ENCODE assay signal across 8 cellular contexts in genomic region chr11:77147668-77148321, GRCh38. TPM values are rescaled to one million over a fixed set of nuclear protein-coding genes. Genes with fewer than 3 reads are reported as not detected.
A peak's percentile ranks its signal among the peaks of the same experiment; 100 is the strongest.
DNase-seq lines count a peak whose midpoint lies in the region; ATAC-seq, FAIRE-seq and TF ChIP-seq lines count a peak whose summit lies in the region.

No MANE protein-coding gene starts in this region.

- peaks cover 6% of the 10 kb centered on the region for H3K4me1 Mint-ChIP-seq in Calu3 (ENCODE audit: low read depth, unreplicated experiment)
- peaks cover 29% of the 10 kb centered on the region for H3K4me1 Mint-ChIP-seq in activated naive CD8-positive, alpha-beta T cell treated with anti-CD3 and anti-CD28 coated beads, Interleukin-2, amount 10 ng/mL, durations not matched to agents 7 days and 5 days

- no peaks in the 10 kb centered on the region for H3K4me1 ChIP-seq in left lung

- no peaks in the 10 kb centered on the region for H3K36me3 ChIP-seq in left lung

- CTCF ChIA-PET in Calu3 (lab: Charles Lee): interaction anchor here (0.7 kb wide), 1 partner anchor 436 kb away, joined by 10 read pairs; no protein-coding TSS in a partner anchor

- H3K9me3 ChIP-seq in left lung: no peaks in the 10 kb centered on the region

- intact Hi-C loops in Calu3 (cut with micrococcal nuclease; ENCODE audit: unreplicated experiment) (no loop called here), left lung (cut with DNase I) (no loop called here)

- no peaks in the 10 kb centered on the region for H3K36me3 Mint-ChIP-seq in Calu3 (ENCODE audit: insufficient read depth, unreplicated experiment)
- H3K36me3 Mint-ChIP-seq in activated naive CD8-positive, alpha-beta T cell treated with anti-CD3 and anti-CD28 coated beads, Interleukin-2, amount 10 ng/mL, durations not matched to agents 7 days and 5 days: no peaks in the 10 kb centered on the region

- POLR2A ChIA-PET in activated naive CD8-positive, alpha-beta T cell treated with anti-CD3 and anti-CD28 coated beads, Interleukin-2, amount 10 ng/mL, durations not matched to agents 7 days and 5 days (lab: Charles Lee): no interaction called here

- H3K4me3 ChIP-seq in left lung: peak overlapping the region in 1 of 2 donors; percentile 20

- BruUV-seq in Calu3 (replicated peaks; lab: Mats Ljungman, UMichigan): no TSS peak

- DNase-seq in Calu3 (no peak), NCI-H2171 (lab: John Stamatoyannopoulos, UW) (peak; percentile 71), left lung (peak in 1 of 2 donors; percentile 73), H54 (ENCODE audit: insufficient read length, low spot score) (no peak)
- peak; percentile 62 for DNase-seq in activated naive CD8-positive, alpha-beta T cell treated with anti-CD3 and anti-CD28 coated beads, Interleukin-2, amount 10 ng/mL, durations not matched to agents 7 days and 5 days

- ATAC-seq in activated naive CD8-positive, alpha-beta T cell treated with anti-CD3 and anti-CD28 coated beads, Interleukin-2, amount 10 ng/mL, durations not matched to agents 7 days and 5 days (ENCODE audit: low read depth): peak; percentile 46
- ATAC-seq in left lung: peak; percentile 73
- no peak for ATAC-seq in HG03378 (IDR thresholded peaks at IDR 0.05; ENCODE audit: unreplicated experiment)
- ATAC-seq in HG02884 (IDR thresholded peaks at IDR 0.05; ENCODE audit: unreplicated experiment): no peak
- no peak for ATAC-seq in HG03439 (IDR thresholded peaks at IDR 0.05; ENCODE audit: unreplicated experiment)

- no peak for FAIRE-seq in H54 (lab: Jason Lieb, UNC)

- H3K27ac ChIP-seq in left lung: no peak overlapping the region

- no peak for TF ChIP-seq POLR2A in H54 (IDR thresholded peaks at IDR 0.05; ENCODE audit: low read depth, low read length)

- H3K27ac Mint-ChIP-seq in Calu3 (ENCODE audit: unreplicated experiment): no peak overlapping the region
- no peak overlapping the region for H3K27ac Mint-ChIP-seq in activated naive CD8-positive, alpha-beta T cell treated with anti-CD3 and anti-CD28 coated beads, Interleukin-2, amount 10 ng/mL, durations not matched to agents 7 days and 5 days

- H3K9me3 Mint-ChIP-seq in Calu3 (ENCODE audit: low read depth, unreplicated experiment): no peaks in the 10 kb centered on the region
- H3K9me3 Mint-ChIP-seq in activated naive CD8-positive, alpha-beta T cell treated with anti-CD3 and anti-CD28 coated beads, Interleukin-2, amount 10 ng/mL, durations not matched to agents 7 days and 5 days: no peaks in the 10 kb centered on the region

- H3K27me3 ChIP-seq in left lung: peaks cover 0 to 17% of the 10 kb centered on the region in 2 donors

- TF ChIP-seq CTCF in Calu3 (IDR thresholded peaks at IDR 0.05; ENCODE audit: unreplicated experiment) (no peak), left lung (IDR thresholded peaks at IDR 0.05) (no peak)

- H3K27me3 Mint-ChIP-seq in Calu3 (ENCODE audit: unreplicated experiment): peaks cover 56% of the 10 kb centered on the region
- H3K27me3 Mint-ChIP-seq in activated naive CD8-positive, alpha-beta T cell treated with anti-CD3 and anti-CD28 coated beads, Interleukin-2, amount 10 ng/mL, durations not matched to agents 7 days and 5 days: peaks cover 49% of the 10 kb centered on the region

- H3K4me3 Mint-ChIP-seq in Calu3 (ENCODE audit: low read depth, unreplicated experiment): peak overlapping the region; percentile 54
- H3K4me3 Mint-ChIP-seq in activated naive CD8-positive, alpha-beta T cell treated with anti-CD3 and anti-CD28 coated beads, Interleukin-2, amount 10 ng/mL, durations not matched to agents 7 days and 5 days: peak overlapping the region; percentile 58

RNA-seq across cellular contexts. Expression of gene MYO7A, which starts 19.7 kb away (rescaled TPM):
- total RNA-seq in Calu3 (2022): 3.7 and 5.2 TPM in 2 replicates
- total RNA-seq in activated naive CD8-positive, alpha-beta T cell treated with anti-CD3 and anti-CD28 coated beads, Interleukin-2, amount 10 ng/mL, durations not matched to agents 7 days and 5 days: under 1 TPM; 0.22 to 0.37 TPM
- total RNA-seq in left lung: 10 to 100 TPM in 1 of 2 donors, 1 to 10 TPM in 1; 4.8 to 13.5 TPM

RNA-seq across cellular contexts. Expression of gene OMP, which starts 45.2 kb away (rescaled TPM):
- total RNA-seq in Calu3 (2022): 1.1 and 2.6 TPM in 2 replicates
- total RNA-seq in activated naive CD8-positive, alpha-beta T cell treated with anti-CD3 and anti-CD28 coated beads, Interleukin-2, amount 10 ng/mL, durations not matched to agents 7 days and 5 days: not detected
- total RNA-seq in left lung: not detected

Comparison
In these comparisons a context has a peak if more than half of its experiments do, and no peak if none do; other contexts are left out.
1. DNase-seq: peak in NCI-H2171 (single experiment) and activated naive CD8-positive, alpha-beta T cell treated with anti-CD3 and anti-CD28 coated beads, Interleukin-2, amount 10 ng/mL, durations not matched to agents 7 days and 5 days (single experiment); none in Calu3 (single experiment) and H54 (single experiment).
2. ATAC-seq: peak in activated naive CD8-positive, alpha-beta T cell treated with anti-CD3 and anti-CD28 coated beads, Interleukin-2, amount 10 ng/mL, durations not matched to agents 7 days and 5 days (single experiment) and left lung (single experiment); none in HG03378 (single experiment), HG02884 (single experiment) and HG03439 (single experiment).